In the genomic region with DNA sequence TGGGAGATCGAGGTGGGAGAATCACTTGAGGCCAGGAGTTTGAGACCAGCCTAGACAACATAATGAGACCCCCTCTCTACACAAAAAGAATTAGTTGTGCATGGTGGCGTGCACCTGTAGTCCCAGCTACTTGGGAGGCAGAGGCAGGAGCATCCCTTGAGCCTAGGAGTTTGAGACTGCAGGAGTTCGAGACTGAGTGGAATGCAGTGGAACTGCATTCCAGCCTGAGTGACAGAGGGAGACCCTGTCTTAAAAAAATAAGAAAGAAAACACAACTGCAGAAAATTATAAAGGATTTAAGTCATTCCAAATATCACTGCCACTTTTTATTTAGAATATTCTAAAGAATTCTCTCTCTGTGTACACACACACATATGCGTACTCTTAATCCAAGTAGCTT, we compare ENCODE assay signal across 8 cellular contexts.
"Had no signal": no experiment of that assay in that cellular context is flagged by ENCODE, and none has a peak within 500 bp of the region (broad histone marks: within the 10 kb centered on the region; RNA-seq: fewer than 3 reads in every experiment).

No MANE protein-coding gene starts in this region.

- H3K4me1 Mint-ChIP-seq: IgD-negative memory B cell had no signal

- DNase-seq: GM23248, H7, HFFc6, KBM-7 had no signal

- H3K4me3 ChIP-seq: GM23248, HAP-1 had no signal

- H3K4me3 Mint-ChIP-seq: HFFc6, IgD-negative memory B cell had no signal

- H3K27ac ChIP-seq: GM23248, HL-60 had no signal

- H3K4me1 ChIP-seq: HAP-1 had no signal

- H3K9me3 ChIP-seq: HAP-1 had no signal

- H3K9me3 Mint-ChIP-seq: HFFc6, IgD-negative memory B cell had no signal

- FAIRE-seq: HepG2 had no signal

- H3K27ac Mint-ChIP-seq: HFFc6, IgD-negative memory B cell had no signal

- H3K36me3 Mint-ChIP-seq: IgD-negative memory B cell had no signal

- H3K9ac ChIP-seq: GM23248 had no signal

- H3K27me3 Mint-ChIP-seq: IgD-negative memory B cell had no signal

- H2AFZ ChIP-seq: GM23248 had no signal
